Comparison of ENCODE assay signal across 1 cellular context in genomic region chr7:1056006-1056784, GRCh38.
TF ChIP-seq lines count a peak whose summit lies in the region.

No MANE protein-coding gene starts in this region.

TF ChIP-seq in HEK293, 187 proteins besides CTCF, POLR2A, EP300 and RAD21:
- TF ChIP-seq ZFHX2 (tag by site-specific recombination; conservative IDR thresholded peaks at IDR 0.05): 0 out of 2 replicates have a peak, but pooled peaks have one; percentile 25
- no peak for TF ChIP-seq PRDM4 (tag by site-specific recombination; IDR thresholded peaks at IDR 0.05)
- no peak for TF ChIP-seq ZNF335 (tag by site-specific recombination; conservative IDR thresholded peaks at IDR 0.05)
- TF ChIP-seq REST (tag by site-specific recombination; IDR thresholded peaks at IDR 0.05): no peak
- peak; percentile 17; the same call in 1 of the 2 replicates for TF ChIP-seq ZIC2 (tag by site-specific recombination; IDR thresholded peaks at IDR 0.05)
